Comparison of ENCODE assay signal across 32 cellular contexts in genomic region chr21:46165099-46165498, GRCh38. TPM values are rescaled to one million over a fixed set of nuclear protein-coding genes. Genes with fewer than 3 reads are reported as not detected.
"Had no signal": no experiment of that assay in that cellular context is flagged by ENCODE, and none has a peak within 500 bp of the region (broad histone marks: within the 10 kb centered on the region; RNA-seq: fewer than 3 reads in every experiment).

No MANE protein-coding gene starts in this region.

- H3K9me3 ChIP-seq: adrenal gland, ascending aorta, body of pancreas, breast epithelium had no signal

- H3K27ac ChIP-seq: adrenal gland, ascending aorta, body of pancreas, brain microvascular endothelial cell, breast epithelium, cardiac muscle cell had no signal

- H3K27me3 ChIP-seq: adrenal gland, ascending aorta, body of pancreas, brain microvascular endothelial cell, breast epithelium, cardiac muscle cell had no signal

- ATAC-seq: activated naive CD4-positive, alpha-beta T cell treated with anti-CD3 and anti-CD28 coated beads, Interleukin-2, amount 50 U/mL, for 72 hours; activated naive CD8-positive, alpha-beta T cell treated with anti-CD3 and anti-CD28 coated beads, Interleukin-2, amount 50 U/mL, for 24 hours; activated T-cell treated with anti-CD3 and anti-CD28 coated beads, Interleukin-2, amount 50 U/mL, for 4 hours; activated T-cell treated with anti-CD3 and anti-CD28 coated beads, Interleukin-2, amount 50 U/mL, for 72 hours; activated T-helper 17 cell treated with anti-CD3 and anti-CD28 coated beads, Interleukin-2, amount 50 U/mL, for 72 hours; body of pancreas had no signal

- H3K36me3 ChIP-seq: adrenal gland, breast epithelium, cardiac muscle cell had no signal

- DNase-seq: activated effector memory CD4-positive, alpha-beta T cell treated with anti-CD3 and anti-CD28 coated beads, Interleukin-2, amount 50 U/mL, for 16 hours; activated effector memory CD4-positive, alpha-beta T cell treated with Interleukin-2 at 50 U/mL for 16 hours; activated gamma-delta T cell; activated gamma-delta T cell treated with Interleukin-2 at 50 U/mL for 16 hours; activated naive CD4-positive, alpha-beta T cell; activated naive CD4-positive, alpha-beta T cell treated with anti-CD3 and anti-CD28 coated beads for 36 hours; activated naive CD4-positive, alpha-beta T cell treated with anti-CD3 and anti-CD28 coated beads, Interleukin-2, amount 10 ng/mL, durations not matched to agents 7 days and 5 days; activated naive CD4-positive, alpha-beta T cell treated with anti-CD3 and anti-CD28 coated beads, Interleukin-2, amount 50 U/mL, for 16 hours; activated naive CD4-positive, alpha-beta T cell treated with Interleukin-2 at 50 U/mL for 16 hours; activated naive CD8-positive, alpha-beta T cell treated with anti-CD3 and anti-CD28 coated beads for 36 hours; activated naive CD8-positive, alpha-beta T cell treated with anti-CD3 and anti-CD28 coated beads, Interleukin-2, amount 10 ng/mL, durations not matched to agents 7 days and 5 days; activated naive CD8-positive, alpha-beta T cell treated with anti-CD3 and anti-CD28 coated beads, Interleukin-2, amount 50 U/mL, for 24 hours; activated T-cell treated with anti-CD3 and anti-CD28 coated beads, Interleukin-2, amount 50 U/mL, for 24 hours; activated T-cell treated with anti-CD3 and anti-CD28 coated beads, Interleukin-2, amount 50 U/mL, for 4 hours; activated T-cell treated with anti-CD3 and anti-CD28 coated beads, Interleukin-2, amount 50 U/mL, for 48 hours; activated T-cell treated with anti-CD3 and anti-CD28 coated beads, Interleukin-2, amount 50 U/mL, for 72 hours; amniotic stem cell; amygdala; anterior cingulate cortex; body of pancreas; brain microvascular endothelial cell; caudate nucleus; central memory CD4-positive, alpha-beta T cell; cerebellar nuclear complex had no signal

- H3K4me1 ChIP-seq: adrenal gland, ascending aorta, body of pancreas, breast epithelium had no signal

- H3K4me3 ChIP-seq: adrenal gland, ascending aorta, body of pancreas, breast epithelium, cardiac muscle cell had no signal

- FAIRE-seq: astrocyte, bronchial epithelial cell had no signal

RNA-seq across cellular contexts. Expression of gene FTCD, which starts 9.7 kb away (rescaled TPM):
- total RNA-seq: activated naive CD4-positive, alpha-beta T cell treated with anti-CD3 and anti-CD28 coated beads for 36 hours; bronchial epithelial cell had no signal
